2 cellular contexts compared by ENCODE assay signal in the genomic region with DNA sequence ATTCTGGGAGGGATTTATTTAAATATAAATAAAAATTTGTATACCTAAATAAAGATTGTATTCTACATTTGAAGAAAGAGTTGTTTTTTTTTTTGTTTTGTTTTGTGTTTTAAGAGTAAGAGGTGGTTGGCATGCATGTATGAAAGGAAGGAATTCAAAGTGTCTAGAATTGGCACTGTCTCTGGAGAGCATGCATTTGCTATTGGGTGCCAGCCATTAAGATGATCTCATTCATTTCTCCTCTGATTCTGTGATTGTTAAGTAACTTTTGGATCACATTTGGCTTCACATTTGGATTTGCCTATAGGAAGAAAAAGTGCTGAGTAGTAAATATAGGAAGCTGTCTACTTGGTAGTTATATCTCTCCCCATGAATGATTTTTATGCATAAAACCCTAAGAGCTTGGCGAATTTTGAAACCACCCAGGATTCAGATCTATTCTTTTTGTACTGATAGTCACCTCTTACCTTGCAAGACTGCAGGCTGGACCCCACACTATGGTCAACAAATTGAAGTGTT.
TF ChIP-seq lines count a peak whose summit lies in the region.

No MANE protein-coding gene starts in this region.

TF ChIP-seq in IMR-90, 13 proteins besides CTCF, POLR2A, EP300 and RAD21:
- no peak for TF ChIP-seq FOS (IDR thresholded peaks at IDR 0.05; ENCODE audit: low read depth, low read length)
- TF ChIP-seq MAFK (IDR thresholded peaks at IDR 0.05; ENCODE audit: low read depth, low read length): peak; percentile 59

TF ChIP-seq in K562, 482 proteins besides CTCF, POLR2A, EP300 and RAD21:
- TF ChIP-seq PHB (CRISPR knock-in tag; IDR thresholded peaks at IDR 0.05) (no peak), ZNF316 (IDR thresholded peaks at IDR 0.05) (peak; percentile 57), TOE1 (IDR thresholded peaks at IDR 0.05; ENCODE audit: borderline replicate concordance) (no peak), TOE1 (CRISPR knock-in tag; IDR thresholded peaks at IDR 0.05; ENCODE audit: borderline replicate concordance, low read depth) (no peak), MAFG (tag; conservative IDR thresholded peaks at IDR 0.05) (0 out of 2 replicates have a peak, but pooled peaks have one; percentile 18), RCOR1 (IDR thresholded peaks at IDR 0.05; ENCODE audit: borderline replicate concordance in 1 of 2, low read depth in 2 of 2, low read length in 2 of 2) (no peak)
- TF ChIP-seq, protein P1, sequence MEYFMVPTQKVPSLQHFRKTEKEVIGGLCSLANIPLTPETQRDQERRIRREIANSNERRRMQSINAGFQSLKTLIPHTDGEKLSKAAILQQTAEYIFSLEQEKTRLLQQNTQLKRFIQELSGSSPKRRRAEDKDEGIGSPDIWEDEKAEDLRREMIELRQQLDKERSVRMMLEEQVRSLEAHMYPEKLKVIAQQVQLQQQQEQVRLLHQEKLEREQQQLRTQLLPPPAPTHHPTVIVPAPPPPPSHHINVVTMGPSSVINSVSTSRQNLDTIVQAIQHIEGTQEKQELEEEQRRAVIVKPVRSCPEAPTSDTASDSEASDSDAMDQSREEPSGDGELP (CRISPR knock-in tag; IDR thresholded peaks at IDR 0.05; ENCODE audit: borderline replicate concordance): no peak
TF ChIP-seq in K562: peak in this region for 2.
